In genomic region chr1:149641179-149641578, GRCh38 we compare ENCODE assay signal across 14 cellular contexts. TPM values are rescaled to one million over a fixed set of nuclear protein-coding genes. Genes with fewer than 3 reads are reported as not detected.
"Had no signal": no experiment of that assay in that cellular context is flagged by ENCODE, and none has a peak within 500 bp of the region (broad histone marks: within the 10 kb centered on the region; RNA-seq: fewer than 3 reads in every experiment).

No MANE protein-coding gene starts in this region.

RNA-seq across cellular contexts. Expression of gene PPIAL4C, which starts 57.5 kb away (rescaled TPM):
- total RNA-seq: chondrocyte, endodermal cell, esophagus mucosa, gastrocnemius medialis, glomerular endothelial cell, mammary epithelial cell, myocyte, osteocyte, prostate gland, right atrium auricular region, sigmoid colon, skeletal muscle tissue, thoracic aorta, transverse colon had no signal
- polyA plus RNA-seq: mammary epithelial cell had no signal
